In genomic region chr10:121910673-121911420, GRCh38 we compare ENCODE assay signal across 11 cellular contexts. TPM values are rescaled to one million over a fixed set of nuclear protein-coding genes. Genes with fewer than 3 reads are reported as not detected.
DNase-seq lines count a peak whose midpoint lies in the region; ATAC-seq, FAIRE-seq and TF ChIP-seq lines count a peak whose summit lies in the region.
"Had no signal": no experiment of that assay in that cellular context is flagged by ENCODE, and none has a peak within 500 bp of the region (broad histone marks: within the 10 kb centered on the region; RNA-seq: fewer than 3 reads in every experiment).

No MANE protein-coding gene starts in this region.

- H3K4me3 ChIP-seq in mesendoderm (ENCODE audit: low read length) (no peak overlapping the region), PC-9 (no peak overlapping the region)

- no peaks in the 10 kb centered on the region for H3K9me2 ChIP-seq in PC-9 (ENCODE audit: insufficient read depth)

- CTCF ChIA-PET in PC-9 (lab: Charles Lee): no interaction called here

- H2AK5ac ChIP-seq in mesendoderm (ENCODE audit: low read length): no peak overlapping the region

- no peak overlapping the region for H3K4me3 Mint-ChIP-seq in activated T-helper 2 cell treated with anti-CD3 and anti-CD28 coated beads, Interferon-gamma antibody, Interleukin-2, Interleukin-4, amounts not matched to agents 10 μg/mL and 5 μg/mL and 100 μg/mL, durations not matched to agents 14 hours and 24 hours and 36 hours (ENCODE audit: low read depth)
- H3K4me3 Mint-ChIP-seq: endodermal cell, nephron had no signal

- peak; percentile 43 for DNase-seq in ELR (ENCODE audit: low read depth)
- no peak for DNase-seq in activated T-helper 2 cell treated with anti-CD3 and anti-CD28 coated beads, Interferon-gamma antibody, Interleukin-2, Interleukin-4, amounts not matched to agents 10 μg/mL and 5 μg/mL and 100 μg/mL, durations not matched to agents 14 hours and 24 hours and 36 hours (ENCODE audit: low spot score)
- DNase-seq in mesendoderm: no peak
- DNase-seq in NOMO-1 treated with DMSO at 0.1 percent for 48 hours (lab: John Stamatoyannopoulos, UW; ENCODE audit: unreplicated experiment): no peak
- DNase-seq in PC-9: no peak
- no peak for DNase-seq in urothelium cell line (ENCODE audit: low spot score)
- DNase-seq: activated CD4-positive, CD25-positive, alpha-beta regulatory T cell; endodermal cell; NCI-H1417 treated with DMSO at 0.1 percent for 48 hours had no signal

- H3K36me3 Mint-ChIP-seq in activated T-helper 2 cell treated with anti-CD3 and anti-CD28 coated beads, Interferon-gamma antibody, Interleukin-2, Interleukin-4, amounts not matched to agents 10 μg/mL and 5 μg/mL and 100 μg/mL, durations not matched to agents 14 hours and 24 hours and 36 hours (ENCODE audit: low read depth): peaks cover 58% of the 10 kb centered on the region

- no peaks in the 10 kb centered on the region for H4K20me1 ChIP-seq in PC-9 (ENCODE audit: insufficient read depth)

- TF ChIP-seq CTCF in PC-9 (conservative IDR thresholded peaks at IDR 0.05): no peak

- H3K36me3 ChIP-seq in mesendoderm (ENCODE audit: control insufficient read depth, insufficient read depth, low read length) (peaks cover 2% of the 10 kb centered on the region), PC-9 (ENCODE audit: low read depth) (no peaks in the 10 kb centered on the region)

- H2BK15ac ChIP-seq in mesendoderm (replicated peaks; ENCODE audit: low read depth): no peak overlapping the region

- no peak overlapping the region for H3K4me2 ChIP-seq in mesendoderm (ENCODE audit: low read length)
- no peak overlapping the region for H3K4me2 ChIP-seq in PC-9

- H3K27ac ChIP-seq in mesendoderm (ENCODE audit: low read depth, low read length): no peak overlapping the region
- H3K27ac ChIP-seq in PC-9: no peak overlapping the region; the same call in 1 of the 2 replicates

- WGBS in mesendoderm (ENCODE audit: extremely low coverage, insufficient coverage, low lambda C conversion rate): no CpG with 5 or more reads among the region's 5 CpGs

- no peak overlapping the region for H2BK120ac ChIP-seq in mesendoderm (ENCODE audit: low read depth, low read length)

- H4K5ac ChIP-seq in mesendoderm (ENCODE audit: low read length): peak overlapping the region; percentile 71

- H2AFZ ChIP-seq in PC-9: no peak overlapping the region

- H2BK5ac ChIP-seq in mesendoderm (ENCODE audit: low read length): no peak overlapping the region

- H3K9me3 ChIP-seq in PC-9 (ENCODE audit: insufficient read depth, low read depth): no peaks in the 10 kb centered on the region

- H3K27me3 Mint-ChIP-seq in activated T-helper 2 cell treated with anti-CD3 and anti-CD28 coated beads, Interferon-gamma antibody, Interleukin-2, Interleukin-4, amounts not matched to agents 10 μg/mL and 5 μg/mL and 100 μg/mL, durations not matched to agents 14 hours and 24 hours and 36 hours (ENCODE audit: low read depth): no peaks in the 10 kb centered on the region

- H3K79me1 ChIP-seq in mesendoderm (ENCODE audit: low read length): peaks cover 2% of the 10 kb centered on the region

- H3K4me1 ChIP-seq in mesendoderm (ENCODE audit: control insufficient read depth, low read depth, low read length): no peaks in the 10 kb centered on the region
- no peaks in the 10 kb centered on the region for H3K4me1 ChIP-seq in PC-9 (replicated peaks; ENCODE audit: insufficient read depth)

- H4K8ac ChIP-seq in mesendoderm (ENCODE audit: low read depth, low read length): no peak overlapping the region

- H3K79me2 ChIP-seq in mesendoderm (ENCODE audit: control insufficient read depth, insufficient read depth, low read length): no peaks in the 10 kb centered on the region
- no peaks in the 10 kb centered on the region for H3K79me2 ChIP-seq in PC-9 (ENCODE audit: low read depth)

- H3K56ac ChIP-seq in mesendoderm (ENCODE audit: low read length): no peak overlapping the region

- no peak overlapping the region for H3K18ac ChIP-seq in mesendoderm (ENCODE audit: low read length)

- H3K4ac ChIP-seq in mesendoderm (ENCODE audit: low read depth, low read length): no peak overlapping the region

- intact Hi-C loops in activated T-helper 2 cell treated with anti-CD3 and anti-CD28 coated beads, Interferon-gamma antibody, Interleukin-2, Interleukin-4, amounts not matched to agents 10 μg/mL and 5 μg/mL and 100 μg/mL, durations not matched to agents 14 hours and 24 hours and 36 hours (cut with micrococcal nuclease): no loop called here
- intact Hi-C loops in PC-9 (cut with micrococcal nuclease; ENCODE audit: unreplicated experiment): no loop called here

- H3K9me3 Mint-ChIP-seq in activated T-helper 2 cell treated with anti-CD3 and anti-CD28 coated beads, Interferon-gamma antibody, Interleukin-2, Interleukin-4, amounts not matched to agents 10 μg/mL and 5 μg/mL and 100 μg/mL, durations not matched to agents 14 hours and 24 hours and 36 hours: no peaks in the 10 kb centered on the region
- H3K9me3 Mint-ChIP-seq: nephron had no signal

- no TSS peak for BruUV-seq in PC-9 (replicated peaks; lab: Mats Ljungman, UMichigan)

- no peak overlapping the region for H3K9ac ChIP-seq in mesendoderm (ENCODE audit: low read length)

- peak overlapping the region; percentile 52 for H3K27ac Mint-ChIP-seq in activated T-helper 2 cell treated with anti-CD3 and anti-CD28 coated beads, Interferon-gamma antibody, Interleukin-2, Interleukin-4, amounts not matched to agents 10 μg/mL and 5 μg/mL and 100 μg/mL, durations not matched to agents 14 hours and 24 hours and 36 hours
- H3K27ac Mint-ChIP-seq: endodermal cell had no signal

- POLR2A ChIA-PET in PC-9 (lab: Charles Lee; ENCODE audit: unreplicated experiment): no interaction called here

- H3K4me1 Mint-ChIP-seq in activated T-helper 2 cell treated with anti-CD3 and anti-CD28 coated beads, Interferon-gamma antibody, Interleukin-2, Interleukin-4, amounts not matched to agents 10 μg/mL and 5 μg/mL and 100 μg/mL, durations not matched to agents 14 hours and 24 hours and 36 hours (ENCODE audit: low read depth): peaks cover 7% of the 10 kb centered on the region
- H3K4me1 Mint-ChIP-seq: endodermal cell, nephron had no signal

- no peak overlapping the region for H3K23ac ChIP-seq in mesendoderm (ENCODE audit: low read length)

- no peaks in the 10 kb centered on the region for H3K27me3 ChIP-seq in mesendoderm (ENCODE audit: insufficient read depth, low read length, poor library complexity)
- no peaks in the 10 kb centered on the region for H3K27me3 ChIP-seq in PC-9 (ENCODE audit: insufficient read depth, low read depth)

- peak; percentile 46 for ATAC-seq in GM21825 (IDR thresholded peaks at IDR 0.05; ENCODE audit: unreplicated experiment)

- no peaks in the 10 kb centered on the region for H3F3A ChIP-seq in PC-9 (ENCODE audit: insufficient read depth, low read depth)

- no peak for FAIRE-seq in urothelium cell line (lab: Jason Lieb, UNC)

RNA-seq across cellular contexts. Expression of gene ATE1, which starts 17.0 kb away (rescaled TPM):
- total RNA-seq in activated T-helper 2 cell treated with anti-CD3 and anti-CD28 coated beads, Interferon-gamma antibody, Interleukin-2, Interleukin-4, amounts not matched to agents 10 μg/mL and 5 μg/mL and 100 μg/mL, durations not matched to agents 14 hours and 24 hours and 36 hours: 33.6 and 34.9 TPM in 2 replicates
- polyA plus RNA-seq in mesendoderm (2013, experiment 1 of 2): 14.5 TPM
- 14.4 TPM for polyA plus RNA-seq in mesendoderm (2013, experiment 2 of 2)
- total RNA-seq in PC-9 (2021): 12.2 and 14.8 TPM in 2 replicates
